Comparison of ENCODE assay signal across 1 cellular context in genomic region chr11:47248664-47249377, GRCh38.
TF ChIP-seq lines count a peak whose summit lies in the region.

Gene ACP2 (minus strand): TSS chr11:47248814. CDS start chr11:47248789, 25 bp downstream.

TF ChIP-seq in SK-N-SH, 30 proteins besides CTCF, POLR2A, EP300 and RAD21 (continued from another document):
- TF ChIP-seq REST (IDR thresholded peaks at IDR 0.05; ENCODE audit: low read depth, low read length) (peak; percentile 73), ELF1 (IDR thresholded peaks at IDR 0.05) (0 out of 2 replicates have a peak, but pooled peaks have one; percentile 61), USF1 (IDR thresholded peaks at IDR 0.05; ENCODE audit: borderline replicate concordance, low read depth) (peak; percentile 26; the same call in 1 of the 2 replicates), RCOR1 (IDR thresholded peaks at IDR 0.05; ENCODE audit: low read length) (no peak; the same call in 1 of the 2 replicates), TCF12 (IDR thresholded peaks at IDR 0.05) (peak; percentile 41; the same call in 1 of the 2 replicates), RFX5 (IDR thresholded peaks at IDR 0.05; ENCODE audit: low read length) (no peak), FOSL2 (IDR thresholded peaks at IDR 0.05; ENCODE audit: borderline replicate concordance, low read depth) (no peak), USF2 (IDR thresholded peaks at IDR 0.05; ENCODE audit: borderline replicate concordance, low read depth, low read length) (no peak), POLR2AphosphoS5 (IDR thresholded peaks at IDR 0.05; ENCODE audit: low read depth, low read length) (peak; percentile 88), RXRA (IDR thresholded peaks at IDR 0.05; ENCODE audit: borderline replicate concordance, low read depth) (no peak), SMC3 (IDR thresholded peaks at IDR 0.05; ENCODE audit: low read depth, low read length) (peak; percentile 37; the same call in 1 of the 2 replicates), FOXJ3 (CRISPR knock-in tag; IDR thresholded peaks at IDR 0.05) (no peak), MEF2A (IDR thresholded peaks at IDR 0.05; ENCODE audit: borderline replicate concordance, low read depth) (no peak)
